26 cellular contexts compared by ENCODE assay signal in the genomic region with DNA sequence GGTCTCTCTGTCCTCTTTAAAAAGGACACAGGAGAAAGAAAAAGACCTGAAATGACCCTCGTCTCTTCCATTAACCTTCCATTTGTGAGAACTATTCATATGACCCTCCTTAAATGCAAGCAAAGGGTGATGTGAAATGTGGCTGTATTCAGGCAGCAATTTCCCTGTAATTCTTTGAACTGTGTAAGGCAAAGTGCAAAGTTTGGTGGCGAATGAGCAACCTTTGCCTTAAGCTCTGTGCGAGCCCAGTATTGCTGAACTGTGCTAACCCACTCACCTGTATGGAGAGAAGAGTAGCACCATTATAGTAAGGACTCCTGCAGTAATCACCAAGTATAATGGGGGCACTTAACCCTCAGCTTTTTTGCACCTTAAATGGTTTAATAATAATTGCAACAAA.
"Had no signal": no experiment of that assay in that cellular context is flagged by ENCODE, and none has a peak within 500 bp of the region (broad histone marks: within the 10 kb centered on the region; RNA-seq: fewer than 3 reads in every experiment).

No MANE protein-coding gene starts in this region.

- H3K9ac ChIP-seq: neural progenitor cell, parathyroid adenoma had no signal

- DNase-seq: naive B cell; naive thymus-derived CD8-positive, alpha-beta T cell; occipital lobe; ovary; posterior cingulate gyrus; psoas muscle; right cardiac atrium; stimulated activated CD4-positive, alpha-beta T cell treated with anti-CD3 and anti-CD28 coated beads, Interleukin-15, amount 100 ng/mL, for 24 hours; stimulated activated CD4-positive, alpha-beta T cell treated with anti-CD3 and anti-CD28 coated beads, Interleukin-2, amount 100 ng/mL, for 24 hours; stimulated activated CD4-positive, alpha-beta T cell treated with anti-CD3 and anti-CD28 coated beads, Interleukin-2, amount 100 ng/mL, for 48 hours; stimulated activated CD4-positive, alpha-beta T cell treated with anti-CD3 and anti-CD28 coated beads, Interleukin-4, amount 100 ng/mL, for 24 hours; stimulated activated naive B cell treated with anti-CD40 and anti-IgM and Interleukin-4, amounts not matched to agents 10 μg/mL and 1 μg/mL and 100 μg/mL, for 72 hours; stimulated activated naive CD4-positive, alpha-beta T cell treated with Interleukin-2 at 50 U/mL for 16 hours; stomach; thyroid gland; trophoblast cell; upper lobe of left lung had no signal

- FAIRE-seq: urothelium cell line had no signal

- H3K27ac ChIP-seq: neural progenitor cell, ovary, parathyroid adenoma, psoas muscle, skin epidermis, stomach, thoracic aorta, thyroid gland, tibial nerve, upper lobe of left lung, vagina had no signal

- ATAC-seq: naive thymus-derived CD8-positive, alpha-beta T cell; psoas muscle; right cardiac atrium; sciatic nerve; stimulated activated effector memory CD8-positive, alpha-beta T cell treated with anti-CD3 and anti-CD28 coated beads, Interleukin-12 subunit alpha, Interleukin-12 subunit beta, amount 100 ng/mL, for 72 hours; stimulated activated naive B cell treated with anti-CD40 and anti-IgM and Interleukin-4, amounts not matched to agents 10 μg/mL and 1 μg/mL and 100 μg/mL, for 72 hours had no signal

- H3K36me3 ChIP-seq: neural progenitor cell, ovary, stomach, thoracic aorta, thyroid gland, tibial nerve, upper lobe of left lung, vagina had no signal

- H3K27me3 ChIP-seq: neural progenitor cell, ovary, stomach, thyroid gland, tibial nerve, upper lobe of left lung, vagina had no signal

- H3K9me3 ChIP-seq: ovary, psoas muscle, stomach, thoracic aorta, thyroid gland, tibial nerve, upper lobe of left lung, vagina had no signal

- H3K4me3 ChIP-seq: neural progenitor cell, ovary, psoas muscle, skin epidermis, stomach, thoracic aorta, thyroid gland, tibial nerve, upper lobe of left lung, vagina had no signal

- H3K4me1 ChIP-seq: upper lobe of left lung, vagina had no signal
